ENCODE assay signal across 15 cellular contexts in genomic region chr9:72661401-72662135, GRCh38.
DNase-seq lines count a peak whose midpoint lies in the region; ATAC-seq and TF ChIP-seq lines count a peak whose summit lies in the region.
"Had no signal": no experiment of that assay in that cellular context is flagged by ENCODE, and none has a peak within 500 bp of the region (broad histone marks: within the 10 kb centered on the region; RNA-seq: fewer than 3 reads in every experiment).

No MANE protein-coding gene starts in this region.

- H3K4me1 ChIP-seq in GM23338 (ENCODE audit: insufficient read depth) (no peaks in the 10 kb centered on the region), upper lobe of right lung (no peaks in the 10 kb centered on the region)

- H3K27ac Mint-ChIP-seq in GM23338: peak overlapping the region; percentile 13; the same call in 1 of the 2 replicates
- H3K27ac Mint-ChIP-seq: CD8-positive, alpha-beta T cell had no signal

- no peak overlapping the region for H3K4me2 ChIP-seq in GM23338

- H3K27ac ChIP-seq in GM23338 (ENCODE audit: low read depth): no peak overlapping the region
- no peak overlapping the region for H3K27ac ChIP-seq in upper lobe of right lung
- H3K27ac ChIP-seq: cardiac muscle cell, thoracic aorta had no signal

- H4K20me1 ChIP-seq in GM23338 (replicated peaks; ENCODE audit: insufficient read depth): no peaks in the 10 kb centered on the region

- intact Hi-C loops in upper lobe of right lung (cut with DNase I): no loop called here

- no peaks in the 10 kb centered on the region for H3K9me3 ChIP-seq in upper lobe of right lung
- H3K9me3 ChIP-seq: thoracic aorta had no signal

- H3K4me3 ChIP-seq in GM23338 (no peak overlapping the region), fibroblast of villous mesenchyme (ENCODE audit: low read depth, low read length) (no peak overlapping the region), upper lobe of right lung (no peak overlapping the region)
- H3K4me3 ChIP-seq: cardiac muscle cell, thoracic aorta had no signal

- H3K36me3 ChIP-seq in GM23338 (ENCODE audit: insufficient read depth) (no peaks in the 10 kb centered on the region), upper lobe of right lung (no peaks in the 10 kb centered on the region)
- H3K36me3 ChIP-seq: cardiac muscle cell, thoracic aorta had no signal

- peaks cover 3% of the 10 kb centered on the region; the same call in 2 of the 3 replicates for H3K36me3 Mint-ChIP-seq in GM23338 (ENCODE audit: low read depth)
- H3K36me3 Mint-ChIP-seq: CD8-positive, alpha-beta T cell; naive B cell had no signal

- no peak for DNase-seq in GM23338 (ENCODE audit: low spot score)
- peak; percentile 94 for DNase-seq in amniotic epithelial cell (ENCODE audit: low read depth)
- DNase-seq in fibroblast of villous mesenchyme (ENCODE audit: low read depth): peak; percentile 55
- no peak for DNase-seq in upper lobe of right lung
- DNase-seq in activated T-cell treated with anti-CD3 and anti-CD28 coated beads, Interleukin-2, amount 50 U/mL, for 48 hours: no peak
- no peak for DNase-seq in RKO (ENCODE audit: low spot score)
- DNase-seq in hypothalamus (lab: John Stamatoyannopoulos, UW): no peak
- DNase-seq: activated naive CD4-positive, alpha-beta T cell; CD8-positive, alpha-beta T cell; KG1; naive B cell; NCI-H146; stimulated activated CD4-positive, alpha-beta T cell treated with anti-CD3 and anti-CD28 coated beads, Interleukin-1b, Interleukin-23, amount 100 ng/mL, for 48 hours had no signal

- H3K27me3 Mint-ChIP-seq in GM23338 (ENCODE audit: insufficient read depth, low read depth, poor library complexity): no peaks in the 10 kb centered on the region

- H2AFZ ChIP-seq in GM23338: 0 out of 2 replicates have a peak overlapping the region, but pooled peaks have one; percentile 4

- H3K27me3 ChIP-seq in GM23338 (ENCODE audit: insufficient read depth): no peaks in the 10 kb centered on the region
- H3K27me3 ChIP-seq in upper lobe of right lung: no peaks in the 10 kb centered on the region
- H3K27me3 ChIP-seq: cardiac muscle cell had no signal

- TF ChIP-seq CTCF in GM23338 (conservative IDR thresholded peaks at IDR 0.05; ENCODE audit: low read depth in 2 of 2) (no peak), fibroblast of villous mesenchyme (IDR thresholded peaks at IDR 0.05; ENCODE audit: insufficient read depth, low read depth, low read length) (no peak), upper lobe of right lung (IDR thresholded peaks at IDR 0.05) (no peak)

- no peak overlapping the region for H3K4me3 Mint-ChIP-seq in GM23338
- H3K4me3 Mint-ChIP-seq: CD8-positive, alpha-beta T cell; naive B cell had no signal

- ATAC-seq in GM23338: no peak
- ATAC-seq in upper lobe of right lung: peak; percentile 62
- ATAC-seq: CD8-positive, alpha-beta T cell had no signal

- H3K4me1 Mint-ChIP-seq in GM23338: no peaks in the 10 kb centered on the region
- H3K4me1 Mint-ChIP-seq: naive B cell had no signal

- peaks cover 4% of the 10 kb centered on the region; the same call in 1 of the 3 replicates for H3K9me3 Mint-ChIP-seq in GM23338
- H3K9me3 Mint-ChIP-seq: CD8-positive, alpha-beta T cell had no signal

- no peaks in the 10 kb centered on the region for H3F3A ChIP-seq in GM23338 (replicated peaks; ENCODE audit: low read depth)

- H3K9me2 ChIP-seq in GM23338 (ENCODE audit: insufficient read depth): peaks cover 4% of the 10 kb centered on the region; the same call in 1 of the 2 replicates

- no peaks in the 10 kb centered on the region for H3K79me2 ChIP-seq in GM23338 (replicated peaks; ENCODE audit: insufficient read depth)

TF ChIP-seq in GM23338, 12 proteins besides CTCF, POLR2A, EP300 and RAD21:
- no peak for TF ChIP-seq NANOG (IDR thresholded peaks at IDR 0.05; ENCODE audit: borderline replicate concordance)
- TF ChIP-seq JUNB (IDR thresholded peaks at IDR 0.05; ENCODE audit: unreplicated experiment): no peak
- no peak for TF ChIP-seq POLR2AphosphoS5 (IDR thresholded peaks at IDR 0.05; ENCODE audit: low read depth)
TF ChIP-seq in GM23338: peak in this region for 0.

Comparison
In these comparisons a context has a peak if more than half of its experiments do, and no peak if none do; other contexts are left out.
1. DNase-seq: peak in amniotic epithelial cell (single experiment) and fibroblast of villous mesenchyme (single experiment); none in GM23338 (single experiment), upper lobe of right lung (single experiment), activated T-cell treated with anti-CD3 and anti-CD28 coated beads, Interleukin-2, amount 50 U/mL, for 48 hours (0 of 2), RKO (single experiment) and hypothalamus (0 of 51).